In genomic region chr3:38116471-38117162, GRCh38 we compare ENCODE assay signal across 15 cellular contexts. TPM values are rescaled to one million over a fixed set of nuclear protein-coding genes. Genes with fewer than 3 reads are reported as not detected.
A peak's percentile ranks its signal among the peaks of the same experiment; 100 is the strongest.
DNase-seq lines count a peak whose midpoint lies in the region; ATAC-seq and TF ChIP-seq lines count a peak whose summit lies in the region.
"Had no signal": no experiment of that assay in that cellular context is flagged by ENCODE, and none has a peak within 500 bp of the region (broad histone marks: within the 10 kb centered on the region; RNA-seq: fewer than 3 reads in every experiment).

No MANE protein-coding gene starts in this region.

- ATAC-seq in lower lobe of right lung, result no peak

- peaks cover 19 to 40% (median 28%) of the 10 kb centered on the region in 11 experiments for H3K36me3 ChIP-seq in BLaER1 treated with 17β-estradiol and CSF1 and Interleukin-3, amounts not matched to agents 10 nM and 100 nM
- peaks cover 16% of the 10 kb centered on the region for H3K36me3 ChIP-seq in adipocyte (ENCODE audit: control insufficient read depth, insufficient read depth, low read length, severe bottlenecking)
- H3K36me3 ChIP-seq in lower lobe of right lung, result peaks cover 32% of the 10 kb centered on the region
- H3K36me3 ChIP-seq: SJCRH30 had no signal

- H3K9ac ChIP-seq in BLaER1 treated with 17β-estradiol and CSF1 and Interleukin-3, amounts not matched to agents 10 nM and 100 nM, result peak overlapping the region in 1 of 11 experiments; percentile 56; a peak in 1 of 22 replicates
- no peak overlapping the region for H3K9ac ChIP-seq in adipocyte (ENCODE audit: low read length)

- intact Hi-C loops in lower lobe of right lung (cut with DNase I), result no loop called here

- peaks cover 0 to 18% (median 0%) of the 10 kb centered on the region in 11 experiments; a peak in 1 of 22 replicates for H3K27me3 ChIP-seq in BLaER1 treated with 17β-estradiol and CSF1 and Interleukin-3, amounts not matched to agents 10 nM and 100 nM
- H3K27me3 ChIP-seq in adipocyte (replicated peaks; ENCODE audit: control insufficient read depth, insufficient read depth, low read length) (peaks cover 9% of the 10 kb centered on the region), lower lobe of right lung (ENCODE audit: low read depth) (no peaks in the 10 kb centered on the region)
- H3K27me3 ChIP-seq: SJCRH30, vagina had no signal

- POLR2A ChIA-PET in RWPE1 (lab: Yijun Ruan, JAX; ENCODE audit: low non-redundant PET), result no interaction called here

- H3K4me3 ChIP-seq in BLaER1 treated with 17β-estradiol and CSF1 and Interleukin-3, amounts not matched to agents 10 nM and 100 nM, result no peak overlapping the region
- no peak overlapping the region for H3K4me3 ChIP-seq in GM12875 (ENCODE audit: low read depth, low read length)
- H3K4me3 ChIP-seq in adipocyte (ENCODE audit: low read length), result no peak overlapping the region
- no peak overlapping the region for H3K4me3 ChIP-seq in lower lobe of right lung
- H3K4me3 ChIP-seq: SJCRH30, vagina had no signal

- H3K27ac ChIP-seq in BLaER1 treated with 17β-estradiol and CSF1 and Interleukin-3, amounts not matched to agents 10 nM and 100 nM, result peak overlapping the region in 1 of 11 experiments; percentile 72; a peak in 1 of 22 replicates
- H3K27ac ChIP-seq in lower lobe of right lung (no peak overlapping the region), RWPE1 (no peak overlapping the region)
- H3K27ac ChIP-seq: SJCRH30, vagina had no signal

- H4K20me1 ChIP-seq in BLaER1 treated with 17β-estradiol and CSF1 and Interleukin-3, amounts not matched to agents 10 nM and 100 nM, result peaks cover 2 to 74% (median 42%) of the 10 kb centered on the region in 11 experiments; a peak in 20 of 22 replicates

- CTCF ChIA-PET in RWPE1 (lab: Yijun Ruan, JAX), result interaction anchor here (0.6 to 1.6 kb wide), 4 partner anchors 97 to 131 kb away, joined by 4 to 5 read pairs (median 4); no protein-coding TSS in a partner anchor

- peak; percentile 2 for DNase-seq in adipocyte (ENCODE audit: low read depth)
- peak; percentile 39 for DNase-seq in lower lobe of right lung
- no peak for DNase-seq in OCI-M1 (lab: John Stamatoyannopoulos, UW)
- no peak for DNase-seq in stimulated activated CD4-positive, alpha-beta T cell treated with anti-CD3 and anti-CD28 coated beads, Interleukin-2, amount 100 ng/mL, for 48 hours
- no peak for DNase-seq in ecto neural progenitor cell (ENCODE audit: low spot score)
- no peak for DNase-seq in RWPE1 (ENCODE audit: low spot score)
- DNase-seq: activated CD8-positive, alpha-beta T cell treated with anti-CD3 and anti-CD28 coated beads, Interleukin-2, amount 10 ng/mL, durations not matched to agents 7 days and 5 days; dermis blood vessel endothelial cell; glutamatergic neuron; NCI-H1092 treated with DMSO at 0.1 percent for 48 hours; SJCRH30 had no signal

- H3K9me3 ChIP-seq in BLaER1 treated with 17β-estradiol and CSF1 and Interleukin-3, amounts not matched to agents 10 nM and 100 nM (replicated peaks in 1 of 11), result no peaks in the 10 kb centered on the region
- H3K9me3 ChIP-seq in adipocyte (ENCODE audit: control insufficient read depth, low read length), result no peaks in the 10 kb centered on the region
- no peaks in the 10 kb centered on the region for H3K9me3 ChIP-seq in lower lobe of right lung
- H3K9me3 ChIP-seq: Caco-2, SJCRH30, vagina had no signal

- H3K4me2 ChIP-seq in BLaER1 treated with 17β-estradiol and CSF1 and Interleukin-3, amounts not matched to agents 10 nM and 100 nM, result peak overlapping the region; percentile 29 to 95 (median 84); a peak in 21 of 22 replicates

- TF ChIP-seq CTCF in GM12875 (IDR thresholded peaks at IDR 0.05; ENCODE audit: borderline replicate concordance, insufficient read depth, low read depth, low read length), result 0 out of 2 replicates have a peak, but pooled peaks have one; percentile 3
- TF ChIP-seq CTCF in lower lobe of right lung (IDR thresholded peaks at IDR 0.05), result no peak
- no peak for TF ChIP-seq CTCF in RWPE1 (conservative IDR thresholded peaks at IDR 0.05; ENCODE audit: low read depth)

- H3K4me1 ChIP-seq in BLaER1 treated with 17β-estradiol and CSF1 and Interleukin-3, amounts not matched to agents 10 nM and 100 nM, result peaks cover 22 to 40% (median 37%) of the 10 kb centered on the region in 10 experiments
- no peaks in the 10 kb centered on the region for H3K4me1 ChIP-seq in adipocyte (ENCODE audit: control insufficient read depth, insufficient read depth, low read length)
- peaks cover 5% of the 10 kb centered on the region for H3K4me1 ChIP-seq in lower lobe of right lung
- H3K4me1 ChIP-seq: SJCRH30, vagina had no signal

RNA-seq across cellular contexts. Expression of gene ACAA1, which starts 20.3 kb away (rescaled TPM):
- total RNA-seq in lower lobe of right lung, result 88.3 TPM

RNA-seq across cellular contexts. Expression of gene MYD88, which starts 21.8 kb away (rescaled TPM):
- total RNA-seq in lower lobe of right lung, result 99.7 TPM

RNA-seq across cellular contexts. Expression of gene OXSR1, which starts 48.7 kb away (rescaled TPM):
- total RNA-seq in lower lobe of right lung, result 29.2 TPM

Comparison
In these comparisons a context has a peak if more than half of its experiments do, and no peak if none do; other contexts are left out.
1. DNase-seq: peak in adipocyte (single experiment) and lower lobe of right lung (single experiment); none in OCI-M1 (single experiment), stimulated activated CD4-positive, alpha-beta T cell treated with anti-CD3 and anti-CD28 coated beads, Interleukin-2, amount 100 ng/mL, for 48 hours (0 of 2), ecto neural progenitor cell (single experiment) and RWPE1 (single experiment).